In the genomic region with DNA sequence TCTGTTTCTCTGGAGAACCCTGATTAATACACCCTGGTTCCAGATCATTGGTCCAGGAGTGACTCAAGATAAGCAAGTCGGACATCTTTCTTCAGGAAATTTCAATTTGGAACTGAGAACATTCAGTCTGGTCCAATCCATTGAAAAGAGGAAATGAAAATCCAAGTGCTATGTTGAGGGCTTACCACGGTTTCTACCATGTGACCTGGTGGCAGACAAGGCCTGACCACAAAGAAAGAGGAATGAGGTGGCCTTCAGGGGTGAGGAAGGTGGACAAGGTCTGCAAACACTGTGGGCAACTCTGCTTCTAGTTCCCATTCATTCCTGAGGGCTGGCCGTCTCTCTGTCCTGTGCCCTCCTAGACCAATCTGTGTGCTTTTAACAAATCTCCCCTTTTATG, we compare ENCODE assay signal across 12 cellular contexts.
DNase-seq lines count a peak whose midpoint lies in the region; ATAC-seq and TF ChIP-seq lines count a peak whose summit lies in the region.
"Had no signal": no experiment of that assay in that cellular context is flagged by ENCODE, and none has a peak within 500 bp of the region (broad histone marks: within the 10 kb centered on the region; RNA-seq: fewer than 3 reads in every experiment).

No MANE protein-coding gene starts in this region.

- no peaks in the 10 kb centered on the region for H3K36me3 ChIP-seq in upper lobe of left lung
- H3K36me3 ChIP-seq in uterus = no peaks in the 10 kb centered on the region
- H3K36me3 ChIP-seq: Peyer's patch had no signal

- no peak for TF ChIP-seq EP300 in upper lobe of left lung (IDR thresholded peaks at IDR 0.05)

- H3K27ac ChIP-seq in upper lobe of left lung = no peak overlapping the region
- no peak overlapping the region for H3K27ac ChIP-seq in uterus
- H3K27ac ChIP-seq: Peyer's patch, skin epidermis had no signal

- intact Hi-C loops in uterus (cut with DNase I; ENCODE audit: low total_unique reads) = no loop called here
- intact Hi-C loops in left ventricle myocardium superior (cut with micrococcal nuclease) = no loop called here

- no peaks in the 10 kb centered on the region for H3K9me3 ChIP-seq in upper lobe of left lung
- H3K9me3 ChIP-seq in uterus = no peaks in the 10 kb centered on the region
- H3K9me3 ChIP-seq: Peyer's patch had no signal

- 66 to 70% methylated on average over 3 of the region's 3 CpGs for WGBS in upper lobe of left lung, 2 donors

- in situ Hi-C loops in KBM-7 (cut with MboI; ENCODE audit: low pct_unique_long_range_greater_than_20kb, low sequenced_read_pairs) = no loop called here

- H3K4me1 ChIP-seq in upper lobe of left lung = no peaks in the 10 kb centered on the region
- H3K4me1 ChIP-seq in uterus = no peaks in the 10 kb centered on the region
- H3K4me1 ChIP-seq: Peyer's patch had no signal

- H3K4me3 ChIP-seq in upper lobe of left lung = no peak overlapping the region
- no peak overlapping the region for H3K4me3 ChIP-seq in uterus
- H3K4me3 ChIP-seq in foreskin fibroblast (ENCODE audit: low read depth in 1 of 2, low read length in 2 of 2) = no peak overlapping the region
- H3K4me3 ChIP-seq: Peyer's patch, skin epidermis had no signal

- TF ChIP-seq CTCF in upper lobe of left lung (IDR thresholded peaks at IDR 0.05) (no peak), uterus (IDR thresholded peaks at IDR 0.05) (no peak), foreskin fibroblast (IDR thresholded peaks at IDR 0.05; ENCODE audit: low read depth, low read length) (no peak)

- DNase-seq in KBM-7 = peak; percentile 19
- DNase-seq in upper lobe of left lung = no peak
- DNase-seq in uterus = no peak
- no peak for DNase-seq in foreskin fibroblast
- DNase-seq in left ventricle myocardium superior = no peak
- DNase-seq: activated CD4-positive, alpha-beta T cell treated with anti-CD3 and anti-CD28 coated beads for 36 hours; IMR-90; Peyer's patch; stimulated activated naive CD8-positive, alpha-beta T cell treated with anti-CD3 and anti-CD28 coated beads, Interleukin-15, amount 100 ng/mL, for 72 hours had no signal

- ATAC-seq in GM19324 (IDR thresholded peaks at IDR 0.05; ENCODE audit: low FRiP score, unreplicated experiment) (peak; percentile 89), HG02852 (IDR thresholded peaks at IDR 0.05; ENCODE audit: unreplicated experiment) (peak; percentile 91), upper lobe of left lung (ENCODE audit: low FRiP score in 2 of 2) (peak; percentile 34 to 39), left ventricle myocardium superior (no peak)
- ATAC-seq: activated CD4-positive, alpha-beta T cell treated with anti-CD3 and anti-CD28 coated beads for 36 hours; stimulated activated naive CD8-positive, alpha-beta T cell treated with anti-CD3 and anti-CD28 coated beads, Interleukin-15, amount 100 ng/mL, for 72 hours had no signal

- TF ChIP-seq POLR2A in upper lobe of left lung (IDR thresholded peaks at IDR 0.05) (no peak), uterus (IDR thresholded peaks at IDR 0.05) (no peak)

- H3K27me3 ChIP-seq in upper lobe of left lung (no peaks in the 10 kb centered on the region), uterus (no peaks in the 10 kb centered on the region)
- H3K27me3 ChIP-seq: Peyer's patch had no signal
